ENCODE assay signal across 1 cellular context in the genomic region with DNA sequence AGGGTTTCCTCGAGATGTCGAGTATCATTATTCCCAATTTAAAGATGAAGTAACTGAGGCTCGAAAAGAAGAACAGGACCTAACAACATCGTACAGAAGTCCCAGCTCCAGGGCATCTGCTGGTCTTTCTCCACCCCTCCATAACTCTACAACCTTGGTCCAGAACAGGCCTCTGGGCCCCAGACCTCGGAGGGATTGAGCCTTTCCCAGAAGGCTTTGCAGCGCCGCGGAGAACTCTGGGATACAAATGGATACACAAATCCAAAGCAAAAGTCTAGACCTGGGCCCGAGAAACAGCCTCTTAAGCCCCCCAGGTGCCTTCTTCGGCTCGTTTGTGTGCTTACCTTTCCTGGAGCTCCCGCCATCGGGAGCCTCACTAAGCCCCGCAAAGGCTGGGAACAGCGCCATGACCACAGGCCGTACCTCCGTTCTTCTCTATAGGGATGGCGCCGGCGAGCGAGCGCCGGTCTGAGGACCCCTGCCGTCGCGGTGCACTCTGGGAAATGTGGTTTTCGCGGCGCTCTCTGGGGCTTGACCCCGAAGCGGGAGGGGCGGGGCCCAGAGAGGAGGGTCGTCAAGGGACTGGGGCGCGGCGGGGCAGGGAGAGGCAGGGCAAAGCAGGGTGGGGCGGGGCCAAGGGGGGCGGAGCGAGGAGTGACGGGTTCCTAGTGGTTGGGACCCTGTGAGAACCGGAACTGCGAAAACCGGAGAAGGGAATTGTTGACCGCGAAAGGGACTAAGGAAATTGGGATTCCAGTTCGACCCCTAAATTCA.
TF ChIP-seq lines count a peak whose summit lies in the region.

A gene with protein sequence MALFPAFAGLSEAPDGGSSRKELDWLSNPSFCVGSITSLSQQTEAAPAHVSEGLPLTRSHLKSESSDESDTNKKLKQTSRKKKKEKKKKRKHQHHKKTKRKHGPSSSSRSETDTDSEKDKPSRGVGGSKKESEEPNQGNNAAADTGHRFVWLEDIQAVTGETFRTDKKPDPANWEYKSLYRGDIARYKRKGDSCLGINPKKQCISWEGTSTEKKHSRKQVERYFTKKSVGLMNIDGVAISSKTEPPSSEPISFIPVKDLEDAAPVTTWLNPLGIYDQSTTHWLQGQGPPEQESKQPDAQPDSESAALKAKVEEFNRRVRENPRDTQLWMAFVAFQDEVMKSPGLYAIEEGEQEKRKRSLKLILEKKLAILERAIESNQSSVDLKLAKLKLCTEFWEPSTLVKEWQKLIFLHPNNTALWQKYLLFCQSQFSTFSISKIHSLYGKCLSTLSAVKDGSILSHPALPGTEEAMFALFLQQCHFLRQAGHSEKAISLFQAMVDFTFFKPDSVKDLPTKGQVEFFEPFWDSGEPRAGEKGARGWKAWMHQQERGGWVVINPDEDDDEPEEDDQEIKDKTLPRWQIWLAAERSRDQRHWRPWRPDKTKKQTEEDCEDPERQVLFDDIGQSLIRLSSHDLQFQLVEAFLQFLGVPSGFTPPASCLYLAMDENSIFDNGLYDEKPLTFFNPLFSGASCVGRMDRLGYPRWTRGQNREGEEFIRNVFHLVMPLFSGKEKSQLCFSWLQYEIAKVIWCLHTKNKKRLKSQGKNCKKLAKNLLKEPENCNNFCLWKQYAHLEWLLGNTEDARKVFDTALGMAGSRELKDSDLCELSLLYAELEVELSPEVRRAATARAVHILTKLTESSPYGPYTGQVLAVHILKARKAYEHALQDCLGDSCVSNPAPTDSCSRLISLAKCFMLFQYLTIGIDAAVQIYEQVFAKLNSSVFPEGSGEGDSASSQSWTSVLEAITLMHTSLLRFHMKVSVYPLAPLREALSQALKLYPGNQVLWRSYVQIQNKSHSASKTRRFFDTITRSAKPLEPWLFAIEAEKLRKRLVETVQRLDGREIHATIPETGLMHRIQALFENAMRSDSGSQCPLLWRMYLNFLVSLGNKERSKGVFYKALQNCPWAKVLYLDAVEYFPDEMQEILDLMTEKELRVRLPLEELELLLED (minus strand): TSS at position 445 of the 774 bp plus-strand sequence. CDS start 37 bp downstream, at position 408.

TF ChIP-seq in HepG2, 621 proteins besides CTCF, POLR2A, EP300 and RAD21 (continued from another document and continues in another):
- TF ChIP-seq, protein P1, sequence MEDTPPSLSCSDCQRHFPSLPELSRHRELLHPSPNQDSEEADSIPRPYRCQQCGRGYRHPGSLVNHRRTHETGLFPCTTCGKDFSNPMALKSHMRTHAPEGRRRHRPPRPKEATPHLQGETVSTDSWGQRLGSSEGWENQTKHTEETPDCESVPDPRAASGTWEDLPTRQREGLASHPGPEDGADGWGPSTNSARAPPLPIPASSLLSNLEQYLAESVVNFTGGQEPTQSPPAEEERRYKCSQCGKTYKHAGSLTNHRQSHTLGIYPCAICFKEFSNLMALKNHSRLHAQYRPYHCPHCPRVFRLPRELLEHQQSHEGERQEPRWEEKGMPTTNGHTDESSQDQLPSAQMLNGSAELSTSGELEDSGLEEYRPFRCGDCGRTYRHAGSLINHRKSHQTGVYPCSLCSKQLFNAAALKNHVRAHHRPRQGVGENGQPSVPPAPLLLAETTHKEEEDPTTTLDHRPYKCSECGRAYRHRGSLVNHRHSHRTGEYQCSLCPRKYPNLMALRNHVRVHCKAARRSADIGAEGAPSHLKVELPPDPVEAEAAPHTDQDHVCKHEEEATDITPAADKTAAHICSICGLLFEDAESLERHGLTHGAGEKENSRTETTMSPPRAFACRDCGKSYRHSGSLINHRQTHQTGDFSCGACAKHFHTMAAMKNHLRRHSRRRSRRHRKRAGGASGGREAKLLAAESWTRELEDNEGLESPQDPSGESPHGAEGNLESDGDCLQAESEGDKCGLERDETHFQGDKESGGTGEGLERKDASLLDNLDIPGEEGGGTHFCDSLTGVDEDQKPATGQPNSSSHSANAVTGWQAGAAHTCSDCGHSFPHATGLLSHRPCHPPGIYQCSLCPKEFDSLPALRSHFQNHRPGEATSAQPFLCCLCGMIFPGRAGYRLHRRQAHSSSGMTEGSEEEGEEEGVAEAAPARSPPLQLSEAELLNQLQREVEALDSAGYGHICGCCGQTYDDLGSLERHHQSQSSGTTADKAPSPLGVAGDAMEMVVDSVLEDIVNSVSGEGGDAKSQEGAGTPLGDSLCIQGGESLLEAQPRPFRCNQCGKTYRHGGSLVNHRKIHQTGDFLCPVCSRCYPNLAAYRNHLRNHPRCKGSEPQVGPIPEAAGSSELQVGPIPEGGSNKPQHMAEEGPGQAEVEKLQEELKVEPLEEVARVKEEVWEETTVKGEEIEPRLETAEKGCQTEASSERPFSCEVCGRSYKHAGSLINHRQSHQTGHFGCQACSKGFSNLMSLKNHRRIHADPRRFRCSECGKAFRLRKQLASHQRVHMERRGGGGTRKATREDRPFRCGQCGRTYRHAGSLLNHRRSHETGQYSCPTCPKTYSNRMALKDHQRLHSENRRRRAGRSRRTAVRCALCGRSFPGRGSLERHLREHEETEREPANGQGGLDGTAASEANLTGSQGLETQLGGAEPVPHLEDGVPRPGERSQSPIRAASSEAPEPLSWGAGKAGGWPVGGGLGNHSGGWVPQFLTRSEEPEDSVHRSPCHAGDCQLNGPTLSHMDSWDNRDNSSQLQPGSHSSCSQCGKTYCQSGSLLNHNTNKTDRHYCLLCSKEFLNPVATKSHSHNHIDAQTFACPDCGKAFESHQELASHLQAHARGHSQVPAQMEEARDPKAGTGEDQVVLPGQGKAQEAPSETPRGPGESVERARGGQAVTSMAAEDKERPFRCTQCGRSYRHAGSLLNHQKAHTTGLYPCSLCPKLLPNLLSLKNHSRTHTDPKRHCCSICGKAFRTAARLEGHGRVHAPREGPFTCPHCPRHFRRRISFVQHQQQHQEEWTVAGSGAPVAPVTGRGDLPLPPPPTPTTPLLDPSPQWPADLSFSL (CRISPR knock-in tag; IDR thresholded peaks at IDR 0.05), result no peak
- TF ChIP-seq SMARCC2 (IDR thresholded peaks at IDR 0.05) (no peak), ZBTB14 (CRISPR knock-in tag; IDR thresholded peaks at IDR 0.05) (no peak), RXRB (CRISPR knock-in tag; IDR thresholded peaks at IDR 0.05; ENCODE audit: borderline replicate concordance) (peak; percentile 7; the same call in 1 of the 2 replicates), HOXA9 (CRISPR knock-in tag; IDR thresholded peaks at IDR 0.05; ENCODE audit: borderline replicate concordance) (no peak), ZNF569 (CRISPR knock-in tag; IDR thresholded peaks at IDR 0.05; ENCODE audit: borderline replicate concordance) (no peak), PRDM10 (CRISPR knock-in tag; IDR thresholded peaks at IDR 0.05; ENCODE audit: low read depth) (no peak; the same call in 1 of the 2 replicates), KDM6A (CRISPR knock-in tag; IDR thresholded peaks at IDR 0.05; ENCODE audit: low read depth) (no peak), CBX5 (CRISPR knock-in tag; IDR thresholded peaks at IDR 0.05; ENCODE audit: borderline replicate concordance) (no peak; the same call in 1 of the 2 replicates), KDM5B (CRISPR knock-in tag; IDR thresholded peaks at IDR 0.05; ENCODE audit: borderline replicate concordance) (peak; percentile 41; the same call in 1 of the 2 replicates), POLR2G (IDR thresholded peaks at IDR 0.05; ENCODE audit: low read depth, low read length) (peak; percentile 88), RFX5 (IDR thresholded peaks at IDR 0.05; ENCODE audit: low read depth, low read length) (no peak), ZFP41 (CRISPR knock-in tag; IDR thresholded peaks at IDR 0.05; ENCODE audit: borderline replicate concordance) (no peak), REXO4 (CRISPR knock-in tag; IDR thresholded peaks at IDR 0.05; ENCODE audit: borderline replicate concordance) (no peak), MIER2 (CRISPR knock-in tag; IDR thresholded peaks at IDR 0.05) (no peak), DMTF1 (CRISPR knock-in tag; IDR thresholded peaks at IDR 0.05) (0 out of 2 replicates have a peak, but pooled peaks have one; percentile 46), ZNF580 (CRISPR knock-in tag; IDR thresholded peaks at IDR 0.05; ENCODE audit: borderline replicate concordance, low read depth) (no peak; the same call in 1 of the 2 replicates), SCMH1 (CRISPR knock-in tag; IDR thresholded peaks at IDR 0.05; ENCODE audit: borderline replicate concordance) (no peak), ZNF7 (CRISPR knock-in tag; IDR thresholded peaks at IDR 0.05) (no peak), SIN3A (IDR thresholded peaks at IDR 0.05; ENCODE audit: borderline replicate concordance, low read depth, low read length) (peak; percentile 54; the same call in 1 of the 2 replicates), TCF12 (IDR thresholded peaks at IDR 0.05) (no peak), TCF12 (CRISPR knock-in tag; IDR thresholded peaks at IDR 0.05) (no peak), ZNF747 (CRISPR knock-in tag; IDR thresholded peaks at IDR 0.05; ENCODE audit: borderline replicate concordance) (no peak), DNMT1 (CRISPR knock-in tag; IDR thresholded peaks at IDR 0.05) (no peak), KLF16 (CRISPR knock-in tag; IDR thresholded peaks at IDR 0.05) (peak in 1 of 2 experiments; percentile 44; a peak in 1 of 4 replicates), MYPOP (CRISPR knock-in tag; IDR thresholded peaks at IDR 0.05) (peak; percentile 41; the same call in 1 of the 2 replicates), HCFC1 (IDR thresholded peaks at IDR 0.05; ENCODE audit: low read depth, low read length) (peak; percentile 78), ZNF235 (CRISPR knock-in tag; IDR thresholded peaks at IDR 0.05; ENCODE audit: borderline replicate concordance) (no peak)
- TF ChIP-seq, protein P2, sequence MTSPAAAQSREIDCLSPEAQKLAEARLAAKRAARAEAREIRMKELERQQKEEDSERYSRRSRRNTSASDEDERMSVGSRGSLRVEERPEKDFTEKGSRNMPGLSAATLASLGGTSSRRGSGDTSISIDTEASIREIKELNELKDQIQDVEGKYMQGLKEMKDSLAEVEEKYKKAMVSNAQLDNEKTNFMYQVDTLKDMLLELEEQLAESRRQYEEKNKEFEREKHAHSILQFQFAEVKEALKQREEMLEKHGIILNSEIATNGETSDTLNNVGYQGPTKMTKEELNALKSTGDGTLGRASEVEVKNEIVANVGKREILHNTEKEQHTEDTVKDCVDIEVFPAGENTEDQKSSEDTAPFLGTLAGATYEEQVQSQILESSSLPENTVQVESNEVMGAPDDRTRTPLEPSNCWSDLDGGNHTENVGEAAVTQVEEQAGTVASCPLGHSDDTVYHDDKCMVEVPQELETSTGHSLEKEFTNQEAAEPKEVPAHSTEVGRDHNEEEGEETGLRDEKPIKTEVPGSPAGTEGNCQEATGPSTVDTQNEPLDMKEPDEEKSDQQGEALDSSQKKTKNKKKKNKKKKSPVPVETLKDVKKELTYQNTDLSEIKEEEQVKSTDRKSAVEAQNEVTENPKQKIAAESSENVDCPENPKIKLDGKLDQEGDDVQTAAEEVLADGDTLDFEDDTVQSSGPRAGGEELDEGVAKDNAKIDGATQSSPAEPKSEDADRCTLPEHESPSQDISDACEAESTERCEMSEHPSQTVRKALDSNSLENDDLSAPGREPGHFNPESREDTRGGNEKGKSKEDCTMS (CRISPR knock-in tag; conservative IDR thresholded peaks at IDR 0.05), result no peak
